ENCODE assay signal across 21 cellular contexts in the genomic region with DNA sequence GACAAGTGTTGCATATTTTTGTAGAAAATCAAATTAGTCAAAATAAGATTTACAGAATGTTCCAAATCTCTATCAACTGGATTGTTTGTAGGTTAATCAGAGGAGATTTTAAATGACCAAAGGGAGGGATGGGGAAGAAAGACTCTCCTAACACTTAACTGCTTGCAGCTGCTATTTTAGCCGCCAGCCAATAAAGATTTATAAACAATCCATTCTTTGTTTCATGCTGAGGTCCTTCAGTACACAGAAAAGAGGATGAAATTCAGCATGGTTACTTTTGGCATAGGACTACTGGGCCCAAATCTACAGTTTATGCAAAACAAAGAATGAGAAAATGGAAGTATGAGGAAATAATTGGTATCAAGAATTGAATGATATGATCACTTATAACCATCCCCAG.
A peak's percentile ranks its signal among the peaks of the same experiment; 100 is the strongest.
DNase-seq lines count a peak whose midpoint lies in the region; ATAC-seq lines count a peak whose summit lies in the region.
"Had no signal": no experiment of that assay in that cellular context is flagged by ENCODE, and none has a peak within 500 bp of the region (broad histone marks: within the 10 kb centered on the region; RNA-seq: fewer than 3 reads in every experiment).

No MANE protein-coding gene starts in this region.

- H3K27ac Mint-ChIP-seq in activated CD4-positive, alpha-beta T cell treated with anti-CD3 and anti-CD28 coated beads, Interleukin-2, amount 10 ng/mL, durations not matched to agents 24 days and 14 days, result no peak overlapping the region
- H3K27ac Mint-ChIP-seq: activated naive CD4-positive, alpha-beta T cell treated with anti-CD3 and anti-CD28 coated beads, Interleukin-2, amount 50 U/mL, for 24 hours; activated T-helper 1 cell treated with anti-CD3 and anti-CD28 coated beads, Interleukin-12 subunit alpha, Interleukin-12 subunit beta, Interleukin-2, Interleukin-4 antibody, amounts not matched to agents 30 ng/mL and 10 ng/mL and 1 ng/mL, durations not matched to agents 14 hours and 24 hours and 36 hours had no signal

- peaks cover 4% of the 10 kb centered on the region for H3K27me3 Mint-ChIP-seq in activated CD4-positive, alpha-beta T cell treated with anti-CD3 and anti-CD28 coated beads, Interleukin-2, amount 10 ng/mL, durations not matched to agents 24 days and 14 days
- H3K27me3 Mint-ChIP-seq: activated naive CD4-positive, alpha-beta T cell treated with anti-CD3 and anti-CD28 coated beads, Interleukin-2, amount 50 U/mL, for 24 hours had no signal

- DNase-seq in NCI-H2107 treated with DMSO at 0.1 percent for 48 hours (lab: John Stamatoyannopoulos, UW; ENCODE audit: unreplicated experiment), result peak; percentile 24
- DNase-seq in NCI-H2107 (lab: John Stamatoyannopoulos, UW), result no peak
- peak; percentile 70 for DNase-seq in NCI-H748 (lab: John Stamatoyannopoulos, UW; ENCODE audit: unreplicated experiment)
- peak; percentile 80 for DNase-seq in foreskin melanocyte
- DNase-seq in pons (ENCODE audit: low spot score), result peak; percentile 82
- DNase-seq in DMS 273 treated with DMSO at 0.1 percent for 48 hours (lab: John Stamatoyannopoulos, UW), result no peak
- no peak for DNase-seq in activated CD4-positive, alpha-beta T cell treated with anti-CD3 and anti-CD28 coated beads, Interleukin-2, amount 10 ng/mL, durations not matched to agents 24 days and 14 days
- DNase-seq: activated CD4-positive, alpha-beta T cell treated with anti-CD3 and anti-CD28 coated beads for 4 hours; EL; glutamatergic neuron; Kasumi-1; midbrain; NCI-H1105 treated with DMSO at 0.1 percent for 48 hours; NCI-H526 treated with DMSO at 0.1 percent for 48 hours; SIG-M5 had no signal

- H3K9me3 Mint-ChIP-seq in activated CD4-positive, alpha-beta T cell treated with anti-CD3 and anti-CD28 coated beads, Interleukin-2, amount 10 ng/mL, durations not matched to agents 24 days and 14 days, result no peaks in the 10 kb centered on the region
- H3K9me3 Mint-ChIP-seq: activated naive CD4-positive, alpha-beta T cell treated with anti-CD3 and anti-CD28 coated beads, Interleukin-2, amount 50 U/mL, for 24 hours; activated T-helper 1 cell treated with anti-CD3 and anti-CD28 coated beads, Interleukin-12 subunit alpha, Interleukin-12 subunit beta, Interleukin-2, Interleukin-4 antibody, amounts not matched to agents 30 ng/mL and 10 ng/mL and 1 ng/mL, durations not matched to agents 14 hours and 24 hours and 36 hours; nephron had no signal

- no peak overlapping the region for H3K4me3 Mint-ChIP-seq in activated CD4-positive, alpha-beta T cell treated with anti-CD3 and anti-CD28 coated beads, Interleukin-2, amount 10 ng/mL, durations not matched to agents 24 days and 14 days
- H3K4me3 Mint-ChIP-seq: activated naive CD4-positive, alpha-beta T cell treated with anti-CD3 and anti-CD28 coated beads, Interleukin-2, amount 50 U/mL, for 24 hours; activated T-helper 1 cell treated with anti-CD3 and anti-CD28 coated beads, Interleukin-12 subunit alpha, Interleukin-12 subunit beta, Interleukin-2, Interleukin-4 antibody, amounts not matched to agents 30 ng/mL and 10 ng/mL and 1 ng/mL, durations not matched to agents 14 hours and 24 hours and 36 hours; nephron had no signal

- ATAC-seq in HG03521 (IDR thresholded peaks at IDR 0.05; ENCODE audit: unreplicated experiment), result no peak
- ATAC-seq: esophagus mucosa, left lobe of liver had no signal

- intact Hi-C loops in activated CD4-positive, alpha-beta T cell treated with anti-CD3 and anti-CD28 coated beads, Interleukin-2, amount 10 ng/mL, durations not matched to agents 24 days and 14 days (cut with micrococcal nuclease), result no loop called here

- H3K36me3 Mint-ChIP-seq in activated CD4-positive, alpha-beta T cell treated with anti-CD3 and anti-CD28 coated beads, Interleukin-2, amount 10 ng/mL, durations not matched to agents 24 days and 14 days (ENCODE audit: low read depth), result no peaks in the 10 kb centered on the region
- H3K36me3 Mint-ChIP-seq: activated naive CD4-positive, alpha-beta T cell treated with anti-CD3 and anti-CD28 coated beads, Interleukin-2, amount 50 U/mL, for 24 hours had no signal

- no peaks in the 10 kb centered on the region for H3K4me1 Mint-ChIP-seq in activated CD4-positive, alpha-beta T cell treated with anti-CD3 and anti-CD28 coated beads, Interleukin-2, amount 10 ng/mL, durations not matched to agents 24 days and 14 days
- H3K4me1 Mint-ChIP-seq: activated naive CD4-positive, alpha-beta T cell treated with anti-CD3 and anti-CD28 coated beads, Interleukin-2, amount 50 U/mL, for 24 hours had no signal

Comparison
In these comparisons a context has a peak if more than half of its experiments do, and no peak if none do; other contexts are left out.
1. DNase-seq: peak in NCI-H2107 treated with DMSO at 0.1 percent for 48 hours (single experiment), NCI-H748 (single experiment), foreskin melanocyte (single experiment) and pons (single experiment); none in NCI-H2107 (single experiment), DMS 273 treated with DMSO at 0.1 percent for 48 hours (single experiment) and activated CD4-positive, alpha-beta T cell treated with anti-CD3 and anti-CD28 coated beads, Interleukin-2, amount 10 ng/mL, durations not matched to agents 24 days and 14 days (single experiment).